9 cellular contexts compared by ENCODE assay signal in the genomic region with DNA sequence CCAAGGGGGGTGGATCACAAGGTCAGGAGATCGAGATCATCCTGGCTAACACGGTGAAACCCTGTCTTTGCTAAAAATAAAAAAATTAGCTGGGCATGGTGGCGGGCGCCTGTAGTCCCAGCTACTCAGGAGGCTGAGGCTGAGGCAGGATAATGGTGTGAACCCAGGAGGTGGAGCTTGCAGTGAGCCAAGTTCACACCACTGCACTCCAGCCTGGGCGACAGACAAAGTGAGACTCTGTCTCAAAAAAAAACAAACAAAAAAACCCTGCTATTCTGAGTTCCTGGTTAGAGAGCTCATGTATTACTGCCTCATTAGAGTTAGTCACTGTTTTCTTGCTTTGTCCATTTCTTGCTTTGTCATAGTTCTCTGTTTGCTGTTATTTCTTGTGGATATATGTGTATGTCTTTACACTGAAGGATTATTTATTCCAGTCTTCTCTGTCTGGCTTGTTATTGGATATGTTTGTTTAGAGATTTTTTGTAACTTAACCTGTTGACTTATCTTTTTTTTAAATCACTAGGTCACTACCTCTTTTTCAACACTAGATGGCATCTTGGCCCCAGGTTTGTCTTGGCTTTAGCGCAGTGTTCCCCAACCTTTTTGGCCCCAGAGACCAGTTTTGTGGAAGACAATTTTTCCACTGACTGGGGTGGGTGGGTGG. TPM values are rescaled to one million over a fixed set of nuclear protein-coding genes. Genes with fewer than 3 reads are reported as not detected.
DNase-seq lines count a peak whose midpoint lies in the region; ATAC-seq and TF ChIP-seq lines count a peak whose summit lies in the region.
"Had no signal": no experiment of that assay in that cellular context is flagged by ENCODE, and none has a peak within 500 bp of the region (broad histone marks: within the 10 kb centered on the region; RNA-seq: fewer than 3 reads in every experiment).

No MANE protein-coding gene starts in this region.

- H3K27me3 ChIP-seq in BE2C = no peaks in the 10 kb centered on the region
- H3K27me3 ChIP-seq in foreskin keratinocyte = no peaks in the 10 kb centered on the region
- H3K27me3 ChIP-seq in CD8-positive, alpha-beta T cell (ENCODE audit: insufficient read depth, low read length) = no peaks in the 10 kb centered on the region

- H3K36me3 Mint-ChIP-seq in CD8-positive, alpha-beta T cell = peaks cover 39% of the 10 kb centered on the region

- H3K36me3 ChIP-seq in BE2C = no peaks in the 10 kb centered on the region; the same call in 1 of the 2 replicates
- H3K36me3 ChIP-seq in CD8-positive, alpha-beta T cell (ENCODE audit: insufficient read depth, low read length) = no peaks in the 10 kb centered on the region

- H3K4me1 ChIP-seq in BE2C = peaks cover 4% of the 10 kb centered on the region; the same call in 1 of the 2 replicates
- H3K4me1 ChIP-seq in foreskin keratinocyte = peaks cover 14% of the 10 kb centered on the region
- no peaks in the 10 kb centered on the region for H3K4me1 ChIP-seq in CD8-positive, alpha-beta T cell (ENCODE audit: insufficient read depth, low read length)

- H3K27ac Mint-ChIP-seq in CD8-positive, alpha-beta T cell = no peak overlapping the region

- peak; percentile 57 for TF ChIP-seq CTCF in BE2C (IDR thresholded peaks at IDR 0.05; ENCODE audit: low read depth, low read length)
- TF ChIP-seq CTCF in GM13977 (IDR thresholded peaks at IDR 0.05; ENCODE audit: extremely low read depth, insufficient read depth, missing control alignments) = peak; percentile 49
- peak; percentile 74 for TF ChIP-seq CTCF in foreskin keratinocyte (conservative IDR thresholded peaks at IDR 0.05)
- no peak for TF ChIP-seq CTCF in CD8-positive, alpha-beta T cell (IDR thresholded peaks at IDR 0.05)

- in situ Hi-C loops in GM13977 (cut with MboI; ENCODE audit: low pct_unique_long_range_greater_than_20kb, low sequenced_read_pairs, unreplicated experiment) = loop anchor here (10.0 kb wide), 1 partner anchor 117 kb away; no protein-coding TSS in a partner anchor

- H3K27me3 Mint-ChIP-seq in CD8-positive, alpha-beta T cell (ENCODE audit: low read depth) = no peaks in the 10 kb centered on the region

- H3K4me3 ChIP-seq in BE2C (ENCODE audit: low read depth, low read length) = no peak overlapping the region
- no peak overlapping the region for H3K4me3 ChIP-seq in CD8-positive, alpha-beta T cell (ENCODE audit: low read depth, low read length)

- H3K9me3 ChIP-seq in BE2C = no peaks in the 10 kb centered on the region
- H3K9me3 ChIP-seq in CD8-positive, alpha-beta T cell (ENCODE audit: low read length) = peaks cover 7% of the 10 kb centered on the region

- H3K9me3 Mint-ChIP-seq in CD8-positive, alpha-beta T cell = peaks cover 12% of the 10 kb centered on the region

- POLR2A ChIA-PET in CD8-positive, alpha-beta T cell (lab: Charles Lee) = no interaction called here

- CTCF ChIA-PET in CD8-positive, alpha-beta T cell (lab: Charles Lee) = no interaction called here

- peaks cover 11% of the 10 kb centered on the region for H3K4me1 Mint-ChIP-seq in CD8-positive, alpha-beta T cell (ENCODE audit: low read depth)

- H3K4me3 Mint-ChIP-seq in CD8-positive, alpha-beta T cell = no peak overlapping the region

- no peak overlapping the region for H3K27ac ChIP-seq in foreskin keratinocyte
- no peak overlapping the region for H3K27ac ChIP-seq in CD8-positive, alpha-beta T cell (ENCODE audit: low read depth, low read length)

- intact Hi-C loops in CD8-positive, alpha-beta T cell (cut with DNase I, micrococcal nuclease) = loop anchor here in 1 of 2 experiments (5.0 kb wide), 1 partner anchor 120 kb away; no protein-coding TSS in a partner anchor

- DNase-seq in BE2C = no peak
- no peak for DNase-seq in GM13977 (ENCODE audit: low spot score)
- DNase-seq in RPMI7951 (ENCODE audit: low read depth) = peak; percentile 53
- no peak for DNase-seq in foreskin keratinocyte
- no peak for DNase-seq in NCI-H1694 treated with DMSO at 0.1 percent for 48 hours (lab: John Stamatoyannopoulos, UW)
- no peak for DNase-seq in CD8-positive, alpha-beta T cell

- no peak for ATAC-seq in foreskin keratinocyte
- ATAC-seq in CD8-positive, alpha-beta T cell = no peak
- ATAC-seq in HG03521 (IDR thresholded peaks at IDR 0.05; ENCODE audit: unreplicated experiment) = no peak
- ATAC-seq in GM19351 (IDR thresholded peaks at IDR 0.05; ENCODE audit: unreplicated experiment) = no peak

RNA-seq across cellular contexts. Expression of a gene that starts 17.0 kb away (rescaled TPM):
- 13.0 TPM for polyA plus RNA-seq in BE2C (2012; ENCODE audit: insufficient read depth, insufficient read length, low read depth)
- total RNA-seq in RPMI7951 (2014; rRNA removed; shearing (Covaris generic)) = 17.5 and 28.7 TPM in 2 replicates
- total RNA-seq in foreskin keratinocyte = 31.6 and 44.4 TPM in 2 replicates
- polyA plus RNA-seq in foreskin keratinocyte = 27.5 and 40.3 TPM in 2 replicates
- 1 to 10 TPM; 6.9 to 8.1 TPM for total RNA-seq in CD8-positive, alpha-beta T cell

RNA-seq across cellular contexts. Expression of a gene that starts 54.3 kb away (rescaled TPM):
- polyA plus RNA-seq in BE2C (2012; ENCODE audit: insufficient read depth, insufficient read length, low read depth) = 1.5 TPM
- 19.9 and 20.5 TPM in 2 replicates for total RNA-seq in RPMI7951 (2014; rRNA removed; shearing (Covaris generic))
- total RNA-seq in foreskin keratinocyte = 0.44 and 0.56 TPM in 2 replicates
- polyA plus RNA-seq in foreskin keratinocyte = 0.39 and 0.58 TPM in 2 replicates
- not detected for total RNA-seq in CD8-positive, alpha-beta T cell
- total RNA-seq: activated CD8-positive, alpha-beta memory T cell treated with anti-CD3 and anti-CD28 coated beads for 36 hours had no signal

RNA-seq across cellular contexts. Expression of a gene that starts 55.7 kb away (rescaled TPM):
- polyA plus RNA-seq in BE2C (2012; ENCODE audit: insufficient read depth, insufficient read length, low read depth) = 29.9 TPM
- 15.6 and 20.7 TPM in 2 replicates for total RNA-seq in RPMI7951 (2014; rRNA removed; shearing (Covaris generic))
- 16.2 and 17.2 TPM in 2 replicates for total RNA-seq in foreskin keratinocyte
- 8.7 and 9.8 TPM in 2 replicates for polyA plus RNA-seq in foreskin keratinocyte
- 1 to 10 TPM; 7.5 to 8.1 TPM for total RNA-seq in CD8-positive, alpha-beta T cell

RNA-seq across cellular contexts. Expression of a gene that starts 55.8 kb away (rescaled TPM):
- polyA plus RNA-seq in BE2C (2012; ENCODE audit: insufficient read depth, insufficient read length, low read depth) = 301 TPM
- total RNA-seq in RPMI7951 (2014; rRNA removed; shearing (Covaris generic)) = 37.5 and 45.5 TPM in 2 replicates
- total RNA-seq in foreskin keratinocyte = 35.2 and 35.9 TPM in 2 replicates
- 38.3 and 40.2 TPM in 2 replicates for polyA plus RNA-seq in foreskin keratinocyte
- total RNA-seq in CD8-positive, alpha-beta T cell = 10 to 100 TPM; 26.0 to 29.3 TPM

Comparison
In these comparisons a context has a peak if more than half of its experiments do, and no peak if none do; other contexts are left out.
1. RNA of a gene that starts 54.3 kb away (total RNA-seq): 19.9 to 20.5 TPM in RPMI7951; 0.44 to 0.56 TPM in foreskin keratinocyte and not detected in CD8-positive, alpha-beta T cell; every median in the first group is over 10 times any median in the second.